17 cellular contexts compared by ENCODE assay signal in genomic region chr20:41655966-41656685, GRCh38.
"Had no signal": no experiment of that assay in that cellular context is flagged by ENCODE, and none has a peak within 500 bp of the region (broad histone marks: within the 10 kb centered on the region; RNA-seq: fewer than 3 reads in every experiment).

No MANE protein-coding gene starts in this region.

- H3K36me3 ChIP-seq: ascending aorta, breast epithelium, neutrophil had no signal

- H3K4me3 ChIP-seq: ascending aorta, breast epithelium had no signal

- H3K9me3 Mint-ChIP-seq: activated naive CD4-positive, alpha-beta T cell treated with anti-CD3 and anti-CD28 coated beads for 36 hours; activated naive CD8-positive, alpha-beta T cell treated with anti-CD3 and anti-CD28 coated beads, Interleukin-2, amount 50 U/mL, for 24 hours; naive B cell; stimulated activated effector memory CD8-positive, alpha-beta T cell treated with anti-CD3 and anti-CD28 coated beads, Interleukin-12 subunit alpha, Interleukin-12 subunit beta, amount 100 ng/mL, for 72 hours had no signal

- H3K36me3 Mint-ChIP-seq: stimulated activated effector memory CD8-positive, alpha-beta T cell treated with anti-CD3 and anti-CD28 coated beads, Interleukin-12 subunit alpha, Interleukin-12 subunit beta, amount 100 ng/mL, for 72 hours had no signal

- H3K4me3 Mint-ChIP-seq: activated naive CD4-positive, alpha-beta T cell treated with anti-CD3 and anti-CD28 coated beads for 36 hours; activated naive CD8-positive, alpha-beta T cell treated with anti-CD3 and anti-CD28 coated beads, Interleukin-2, amount 50 U/mL, for 24 hours; activated T-helper 17 cell treated with anti-CD3 and anti-CD28 coated beads, Interleukin-2, amount 50 U/mL, for 72 hours; stimulated activated effector memory CD8-positive, alpha-beta T cell treated with anti-CD3 and anti-CD28 coated beads, Interleukin-12 subunit alpha, Interleukin-12 subunit beta, amount 100 ng/mL, for 72 hours had no signal

- ATAC-seq: activated naive CD8-positive, alpha-beta T cell treated with anti-CD3 and anti-CD28 coated beads, Interleukin-2, amount 50 U/mL, for 24 hours; activated T-helper 17 cell treated with anti-CD3 and anti-CD28 coated beads, Interleukin-2, amount 50 U/mL, for 72 hours; left cardiac atrium; stimulated activated effector memory CD8-positive, alpha-beta T cell treated with anti-CD3 and anti-CD28 coated beads, Interleukin-12 subunit alpha, Interleukin-12 subunit beta, amount 100 ng/mL, for 72 hours had no signal

- H3K27me3 ChIP-seq: ascending aorta, breast epithelium had no signal

- DNase-seq: activated CD4-positive, alpha-beta T cell treated with anti-CD3 and anti-CD28 coated beads for 1 hour; activated CD4-positive, alpha-beta T cell treated with anti-CD3 and anti-CD28 coated beads, Interleukin-2, amount 50 U/mL, for 4 hours; activated naive CD4-positive, alpha-beta T cell treated with anti-CD3 and anti-CD28 coated beads for 36 hours; activated naive CD8-positive, alpha-beta T cell treated with anti-CD3 and anti-CD28 coated beads, Interleukin-2, amount 50 U/mL, for 24 hours; activated T-cell treated with anti-CD3 and anti-CD28 coated beads for 4 hours; cerebellar nuclear complex; effector memory CD4-positive, alpha-beta T cell; foreskin fibroblast; head of caudate nucleus; left cardiac atrium; naive B cell; stimulated activated CD4-positive, alpha-beta T cell treated with anti-CD3 and anti-CD28 coated beads, Interleukin-12 subunit alpha, Interleukin-12 subunit beta, amount 100 ng/mL, for 4 hours had no signal

- H3K4me1 Mint-ChIP-seq: activated naive CD8-positive, alpha-beta T cell treated with anti-CD3 and anti-CD28 coated beads, Interleukin-2, amount 50 U/mL, for 24 hours; activated T-helper 17 cell treated with anti-CD3 and anti-CD28 coated beads, Interleukin-2, amount 50 U/mL, for 72 hours; stimulated activated effector memory CD8-positive, alpha-beta T cell treated with anti-CD3 and anti-CD28 coated beads, Interleukin-12 subunit alpha, Interleukin-12 subunit beta, amount 100 ng/mL, for 72 hours had no signal

- H3K9me3 ChIP-seq: ascending aorta, breast epithelium, neutrophil had no signal

- H3K27ac ChIP-seq: ascending aorta, breast epithelium, neutrophil had no signal

- H3K27ac Mint-ChIP-seq: activated naive CD4-positive, alpha-beta T cell treated with anti-CD3 and anti-CD28 coated beads for 36 hours; activated naive CD8-positive, alpha-beta T cell treated with anti-CD3 and anti-CD28 coated beads, Interleukin-2, amount 50 U/mL, for 24 hours; activated T-helper 17 cell treated with anti-CD3 and anti-CD28 coated beads, Interleukin-2, amount 50 U/mL, for 72 hours; naive B cell; stimulated activated effector memory CD8-positive, alpha-beta T cell treated with anti-CD3 and anti-CD28 coated beads, Interleukin-12 subunit alpha, Interleukin-12 subunit beta, amount 100 ng/mL, for 72 hours had no signal
